ENCODE assay signal across 20 cellular contexts in the genomic region with DNA sequence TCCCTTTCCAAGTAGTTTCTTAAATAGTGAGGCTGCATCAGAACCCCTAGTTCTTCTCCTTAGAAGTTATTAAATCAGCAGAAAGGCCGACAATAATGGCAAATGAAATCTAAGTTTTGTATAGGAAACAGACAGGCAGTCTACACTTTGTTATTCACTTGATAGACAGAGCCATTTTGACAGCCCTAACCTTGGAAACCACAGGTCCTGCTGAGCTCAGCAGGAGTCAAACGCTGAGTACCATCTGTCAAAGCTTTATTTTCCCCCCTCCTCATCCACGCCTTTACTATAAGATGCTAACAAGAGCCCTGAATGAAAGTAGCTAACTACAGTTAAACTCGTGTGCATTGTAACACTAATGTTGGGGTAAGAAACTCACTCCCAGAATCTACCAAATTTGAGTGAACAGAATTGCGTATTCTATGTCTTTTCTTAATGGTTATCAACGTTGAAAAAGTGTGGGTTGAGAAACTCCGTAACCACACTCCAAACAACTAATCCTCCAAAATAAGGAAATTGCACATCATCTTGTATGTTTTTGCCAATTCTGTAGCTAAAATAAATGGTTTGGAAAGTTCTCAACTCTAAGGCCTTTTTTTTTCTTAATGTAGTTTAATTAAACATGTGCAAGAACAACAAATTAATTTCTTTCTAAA.
DNase-seq lines count a peak whose midpoint lies in the region; ATAC-seq and TF ChIP-seq lines count a peak whose summit lies in the region.
"Had no signal": no experiment of that assay in that cellular context is flagged by ENCODE, and none has a peak within 500 bp of the region (broad histone marks: within the 10 kb centered on the region; RNA-seq: fewer than 3 reads in every experiment).

No MANE protein-coding gene starts in this region.

- no peaks in the 10 kb centered on the region for H4K20me1 ChIP-seq in GM23248 (ENCODE audit: insufficient read depth)

- peak overlapping the region; percentile 96 for H3K27ac Mint-ChIP-seq in glutamatergic neuron (ENCODE audit: unreplicated experiment)
- H3K27ac Mint-ChIP-seq: activated T-helper 1 cell treated with anti-CD3 and anti-CD28 coated beads, Interleukin-12 subunit alpha, Interleukin-12 subunit beta, Interleukin-2, Interleukin-4 antibody, amounts not matched to agents 30 ng/mL and 10 ng/mL and 1 ng/mL, durations not matched to agents 14 hours and 24 hours and 36 hours; naive B cell; stimulated activated effector memory CD8-positive, alpha-beta T cell treated with anti-CD3 and anti-CD28 coated beads, Interleukin-12 subunit alpha, Interleukin-12 subunit beta, amount 100 ng/mL, for 72 hours had no signal

- ATAC-seq in HG02970 (IDR thresholded peaks at IDR 0.05; ENCODE audit: low FRiP score, unreplicated experiment), result no peak
- no peak for ATAC-seq in GM19455 (IDR thresholded peaks at IDR 0.05; ENCODE audit: unreplicated experiment)
- ATAC-seq: sciatic nerve; stimulated activated effector memory CD8-positive, alpha-beta T cell treated with anti-CD3 and anti-CD28 coated beads, Interleukin-12 subunit alpha, Interleukin-12 subunit beta, amount 100 ng/mL, for 72 hours; upper lobe of right lung had no signal

- no peaks in the 10 kb centered on the region for H3K9me3 Mint-ChIP-seq in glutamatergic neuron (ENCODE audit: unreplicated experiment)
- H3K9me3 Mint-ChIP-seq: activated T-helper 1 cell treated with anti-CD3 and anti-CD28 coated beads, Interleukin-12 subunit alpha, Interleukin-12 subunit beta, Interleukin-2, Interleukin-4 antibody, amounts not matched to agents 30 ng/mL and 10 ng/mL and 1 ng/mL, durations not matched to agents 14 hours and 24 hours and 36 hours; naive B cell; stimulated activated effector memory CD8-positive, alpha-beta T cell treated with anti-CD3 and anti-CD28 coated beads, Interleukin-12 subunit alpha, Interleukin-12 subunit beta, amount 100 ng/mL, for 72 hours had no signal

- WGBS in GM23248 (ENCODE audit: low coverage in 1 of 2, low lambda C conversion rate in 2 of 2, missing lambda C conversion rate in 2 of 2), 2 experiments, result 75 to 79% methylated on average over 7 of the region's 7 CpGs

- DNase-seq in GM23248 (no peak), NCI-H2081 (lab: John Stamatoyannopoulos, UW) (peak; percentile 77 to 95), NOMO-1 treated with dmso at 0.1 percent for 144 hours (lab: John Stamatoyannopoulos, UW; ENCODE audit: unreplicated experiment) (peak; percentile 11), glutamatergic neuron (no peak), Peyer's patch (no peak), KG1 (lab: John Stamatoyannopoulos, UW) (no peak)
- DNase-seq: activated CD4-positive, alpha-beta T cell treated with anti-CD3 and anti-CD28 coated beads, Interleukin-2, amount 50 U/mL, for 48 hours; colonic mucosa; esophagus squamous epithelium; hippocampal formation; naive B cell; NCI-H1105; stimulated activated CD4-positive, alpha-beta T cell treated with anti-CD3 and anti-CD28 coated beads, Interleukin-4, amount 100 ng/mL, for 4 hours; T1000; upper lobe of right lung had no signal

- H3K27me3 Mint-ChIP-seq in glutamatergic neuron (ENCODE audit: unreplicated experiment), result no peaks in the 10 kb centered on the region

- H3K36me3 ChIP-seq in GM23248 (ENCODE audit: low read depth) (no peaks in the 10 kb centered on the region), Peyer's patch (no peaks in the 10 kb centered on the region)
- H3K36me3 ChIP-seq: colonic mucosa, esophagus squamous epithelium, upper lobe of right lung had no signal

- H3K9me3 ChIP-seq in GM23248 (ENCODE audit: low read depth) (no peaks in the 10 kb centered on the region), Peyer's patch (no peaks in the 10 kb centered on the region)
- H3K9me3 ChIP-seq: colonic mucosa, esophagus squamous epithelium, upper lobe of right lung had no signal

- peak overlapping the region; percentile 53; the same call in 1 of the 2 replicates for H2AFZ ChIP-seq in GM23248

- in situ Hi-C loops in GM23248 (cut with MboI), result loop anchor here (10.0 kb wide), 2 partner anchors 249 to 289 kb away; no protein-coding TSS in a partner anchor

- no peak for TF ChIP-seq POLR2A in Peyer's patch (IDR thresholded peaks at IDR 0.05)

- H3K9me2 ChIP-seq in GM23248 (ENCODE audit: insufficient read depth), result no peaks in the 10 kb centered on the region

- H3K9ac ChIP-seq in GM23248, result no peak overlapping the region

- no peak overlapping the region for H3K4me2 ChIP-seq in GM23248 (ENCODE audit: unreplicated experiment)

- H3K4me3 ChIP-seq in GM23248 (no peak overlapping the region), Peyer's patch (no peak overlapping the region)
- H3K4me3 ChIP-seq: colonic mucosa, esophagus squamous epithelium, upper lobe of right lung had no signal

- H3F3A ChIP-seq in GM23248 (ENCODE audit: insufficient read depth), result 0 out of 2 replicates have a peak, but pooled peaks cover 3% of the 10 kb centered on the region

- no peaks in the 10 kb centered on the region for H3K79me2 ChIP-seq in GM23248 (ENCODE audit: insufficient read depth)

- H3K4me1 ChIP-seq in GM23248 (ENCODE audit: insufficient read depth) (peaks cover 5% of the 10 kb centered on the region), Peyer's patch (no peaks in the 10 kb centered on the region)
- H3K4me1 ChIP-seq: colonic mucosa had no signal

- H3K4me3 Mint-ChIP-seq in glutamatergic neuron (ENCODE audit: unreplicated experiment), result peak overlapping the region; percentile 89
- H3K4me3 Mint-ChIP-seq: activated T-helper 1 cell treated with anti-CD3 and anti-CD28 coated beads, Interleukin-12 subunit alpha, Interleukin-12 subunit beta, Interleukin-2, Interleukin-4 antibody, amounts not matched to agents 30 ng/mL and 10 ng/mL and 1 ng/mL, durations not matched to agents 14 hours and 24 hours and 36 hours; naive B cell; stimulated activated effector memory CD8-positive, alpha-beta T cell treated with anti-CD3 and anti-CD28 coated beads, Interleukin-12 subunit alpha, Interleukin-12 subunit beta, amount 100 ng/mL, for 72 hours had no signal

- H3K27me3 ChIP-seq in GM23248 (replicated peaks; ENCODE audit: insufficient read depth) (no peaks in the 10 kb centered on the region), Peyer's patch (no peaks in the 10 kb centered on the region)
- H3K27me3 ChIP-seq: colonic mucosa, upper lobe of right lung had no signal

- no peak for TF ChIP-seq CTCF in glutamatergic neuron (IDR thresholded peaks at IDR 0.05; ENCODE audit: partially characterized antibody, unreplicated experiment)
- TF ChIP-seq CTCF in Peyer's patch (IDR thresholded peaks at IDR 0.05), result no peak

- no peak overlapping the region for H3K27ac ChIP-seq in GM23248
- H3K27ac ChIP-seq in Peyer's patch, result no peak overlapping the region
- H3K27ac ChIP-seq: colonic mucosa, upper lobe of right lung had no signal

- H3K4me1 Mint-ChIP-seq in glutamatergic neuron (ENCODE audit: low read depth, unreplicated experiment), result peaks cover 50% of the 10 kb centered on the region
- H3K4me1 Mint-ChIP-seq: stimulated activated effector memory CD8-positive, alpha-beta T cell treated with anti-CD3 and anti-CD28 coated beads, Interleukin-12 subunit alpha, Interleukin-12 subunit beta, amount 100 ng/mL, for 72 hours had no signal

- no peaks in the 10 kb centered on the region for H3K36me3 Mint-ChIP-seq in glutamatergic neuron (ENCODE audit: unreplicated experiment)
- H3K36me3 Mint-ChIP-seq: naive B cell; stimulated activated effector memory CD8-positive, alpha-beta T cell treated with anti-CD3 and anti-CD28 coated beads, Interleukin-12 subunit alpha, Interleukin-12 subunit beta, amount 100 ng/mL, for 72 hours had no signal

Comparison
In these comparisons a context has a peak if more than half of its experiments do, and no peak if none do; other contexts are left out.
1. DNase-seq: peak in NCI-H2081 (2 of 2) and NOMO-1 treated with dmso at 0.1 percent for 144 hours (single experiment); none in GM23248 (single experiment), glutamatergic neuron (single experiment), Peyer's patch (0 of 3) and KG1 (single experiment).